ENCODE assay signal across 11 cellular contexts in genomic region chr6:19691465-19692167, GRCh38.
DNase-seq lines count a peak whose midpoint lies in the region; ATAC-seq and TF ChIP-seq lines count a peak whose summit lies in the region.
"Had no signal": no experiment of that assay in that cellular context is flagged by ENCODE, and none has a peak within 500 bp of the region (broad histone marks: within the 10 kb centered on the region; RNA-seq: fewer than 3 reads in every experiment).

No MANE protein-coding gene starts in this region.

- H3K4me1 ChIP-seq in skeletal muscle tissue (ENCODE audit: control insufficient read depth in 3 of 3, insufficient read depth in 3 of 3, low read length in 3 of 3): no peaks in the 10 kb centered on the region

- no peaks in the 10 kb centered on the region for H3K36me3 ChIP-seq in kidney epithelial cell (ENCODE audit: control insufficient read depth, insufficient read depth, low read length)
- no peaks in the 10 kb centered on the region for H3K36me3 ChIP-seq in skeletal muscle tissue (ENCODE audit: control insufficient read depth in 3 of 3, insufficient read depth in 3 of 3, low read length in 3 of 3)

- peak overlapping the region in 1 of 3 donors; percentile 25 for H3K9ac ChIP-seq in skeletal muscle tissue (ENCODE audit: low read depth in 1 of 3, low read length in 3 of 3)

- H3K36me3 Mint-ChIP-seq in HFFc6 (ENCODE audit: low read depth): no peaks in the 10 kb centered on the region
- H3K36me3 Mint-ChIP-seq in activated naive CD8-positive, alpha-beta T cell treated with anti-CD3 and anti-CD28 coated beads for 36 hours: no peaks in the 10 kb centered on the region
- H3K36me3 Mint-ChIP-seq: naive B cell had no signal

- no peaks in the 10 kb centered on the region for H3K4me1 Mint-ChIP-seq in HFFc6 (ENCODE audit: low read depth)
- no peaks in the 10 kb centered on the region for H3K4me1 Mint-ChIP-seq in stimulated activated naive CD8-positive, alpha-beta T cell treated with anti-CD3 and anti-CD28 coated beads, Interleukin-15, amount 100 ng/mL, for 72 hours
- no peaks in the 10 kb centered on the region for H3K4me1 Mint-ChIP-seq in activated naive CD8-positive, alpha-beta T cell treated with anti-CD3 and anti-CD28 coated beads for 36 hours
- H3K4me1 Mint-ChIP-seq: naive B cell, T-helper 17 cell had no signal

- peaks cover 17% of the 10 kb centered on the region; the same call in 1 of the 2 replicates for H3K27me3 Mint-ChIP-seq in HFFc6 (ENCODE audit: insufficient read depth)
- H3K27me3 Mint-ChIP-seq in stimulated activated naive CD8-positive, alpha-beta T cell treated with anti-CD3 and anti-CD28 coated beads, Interleukin-15, amount 100 ng/mL, for 72 hours: peaks cover 40% of the 10 kb centered on the region
- H3K27me3 Mint-ChIP-seq in activated naive CD8-positive, alpha-beta T cell treated with anti-CD3 and anti-CD28 coated beads for 36 hours: peaks cover 31% of the 10 kb centered on the region

- H3K4me3 Mint-ChIP-seq in HFFc6: peak overlapping the region; percentile 74
- no peak overlapping the region for H3K4me3 Mint-ChIP-seq in stimulated activated naive CD8-positive, alpha-beta T cell treated with anti-CD3 and anti-CD28 coated beads, Interleukin-15, amount 100 ng/mL, for 72 hours
- no peak overlapping the region for H3K4me3 Mint-ChIP-seq in activated naive CD8-positive, alpha-beta T cell treated with anti-CD3 and anti-CD28 coated beads for 36 hours
- H3K4me3 Mint-ChIP-seq: naive B cell, T-helper 17 cell had no signal

- H3K27ac Mint-ChIP-seq in HFFc6: no peak overlapping the region
- no peak overlapping the region for H3K27ac Mint-ChIP-seq in stimulated activated naive CD8-positive, alpha-beta T cell treated with anti-CD3 and anti-CD28 coated beads, Interleukin-15, amount 100 ng/mL, for 72 hours
- H3K27ac Mint-ChIP-seq in activated naive CD8-positive, alpha-beta T cell treated with anti-CD3 and anti-CD28 coated beads for 36 hours: no peak overlapping the region
- H3K27ac Mint-ChIP-seq: naive B cell, T-helper 17 cell had no signal

- no peak for ATAC-seq in stimulated activated naive CD8-positive, alpha-beta T cell treated with anti-CD3 and anti-CD28 coated beads, Interleukin-15, amount 100 ng/mL, for 72 hours
- ATAC-seq: HCT116, T-helper 17 cell had no signal

- DNase-seq in HFFc6 (no peak), cerebellum (ENCODE audit: low spot score) (peak; percentile 20), kidney epithelial cell (ENCODE audit: low read depth) (no peak), RKO (ENCODE audit: low spot score) (no peak)
- no peak for DNase-seq in stimulated activated naive CD8-positive, alpha-beta T cell treated with anti-CD3 and anti-CD28 coated beads, Interleukin-15, amount 100 ng/mL, for 72 hours
- no peak for DNase-seq in activated CD4-positive, alpha-beta T cell treated with anti-CD3 and anti-CD28 coated beads for 1 hour
- DNase-seq in activated naive CD8-positive, alpha-beta T cell treated with anti-CD3 and anti-CD28 coated beads for 36 hours: no peak
- DNase-seq: naive B cell, T-helper 17 cell had no signal

- H3K4me3 ChIP-seq in kidney epithelial cell (ENCODE audit: low read depth, low read length) (peak overlapping the region; percentile 37), skeletal muscle tissue (ENCODE audit: low read length in 3 of 3) (peak overlapping the region; percentile 18 to 52 (median 35))

- no peaks in the 10 kb centered on the region for H3K9me3 Mint-ChIP-seq in HFFc6
- peaks cover 0 to 5% of the 10 kb centered on the region in 2 donors for H3K9me3 Mint-ChIP-seq in stimulated activated naive CD8-positive, alpha-beta T cell treated with anti-CD3 and anti-CD28 coated beads, Interleukin-15, amount 100 ng/mL, for 72 hours
- no peaks in the 10 kb centered on the region for H3K9me3 Mint-ChIP-seq in activated naive CD8-positive, alpha-beta T cell treated with anti-CD3 and anti-CD28 coated beads for 36 hours

- no peaks in the 10 kb centered on the region for H3K9me3 ChIP-seq in skeletal muscle tissue (ENCODE audit: control insufficient read depth in 3 of 3, low read length in 3 of 3)

- no peaks in the 10 kb centered on the region for H3K27me3 ChIP-seq in kidney epithelial cell (ENCODE audit: control insufficient read depth, insufficient read depth, low read length)
- peaks cover 12 to 19% (median 14%) of the 10 kb centered on the region in 3 donors for H3K27me3 ChIP-seq in skeletal muscle tissue (ENCODE audit: control insufficient read depth in 3 of 3, insufficient read depth in 3 of 3, low read length in 3 of 3)

- H3K27ac ChIP-seq in skeletal muscle tissue (ENCODE audit: low read depth, low read length): no peak overlapping the region

- TF ChIP-seq CTCF in HFFc6 (IDR thresholded peaks at IDR 0.05) (no peak), kidney epithelial cell (IDR thresholded peaks at IDR 0.05; ENCODE audit: insufficient read depth, low read length, poor library complexity, severe bottlenecking) (no peak)
